ENCODE assay signal across 8 cellular contexts in genomic region chr13:41222259-41222852, GRCh38. TPM values are rescaled to one million over a fixed set of nuclear protein-coding genes. Genes with fewer than 3 reads are reported as not detected.
DNase-seq lines count a peak whose midpoint lies in the region; ATAC-seq lines count a peak whose summit lies in the region.

No MANE protein-coding gene starts in this region.

- H3K27me3 Mint-ChIP-seq in activated CD4-positive, alpha-beta T cell treated with anti-CD3 and anti-CD28 coated beads, Interleukin-2, amount 10 ng/mL, durations not matched to agents 24 days and 14 days = no peaks in the 10 kb centered on the region
- no peaks in the 10 kb centered on the region for H3K27me3 Mint-ChIP-seq in stimulated activated memory B cell treated with anti-CD40 and anti-IgM and Interleukin-4, amounts not matched to agents 10 μg/mL and 1 μg/mL and 100 μg/mL, for 72 hours

- peak; percentile 80 for ATAC-seq in HG02610 (IDR thresholded peaks at IDR 0.05; ENCODE audit: unreplicated experiment)
- peak; percentile 80 for ATAC-seq in stimulated activated memory B cell treated with anti-CD40 and anti-IgM and Interleukin-4, amounts not matched to agents 10 μg/mL and 1 μg/mL and 100 μg/mL, for 72 hours

- peak; percentile 34 to 36 for DNase-seq in NCI-H2081 (lab: John Stamatoyannopoulos, UW)
- no peak for DNase-seq in NCI-H2081 treated with DMSO at 0.1 percent for 48 hours (lab: John Stamatoyannopoulos, UW)
- DNase-seq in NCI-H2227 treated with DMSO at 0.1 percent for 48 hours (lab: John Stamatoyannopoulos, UW) = peak; percentile 20
- DNase-seq in activated CD4-positive, alpha-beta T cell treated with anti-CD3 and anti-CD28 coated beads, Interleukin-2, amount 10 ng/mL, durations not matched to agents 24 days and 14 days = peak; percentile 86
- peak; percentile 27 for DNase-seq in effector CD4-positive, alpha-beta T cell
- DNase-seq in lung microvascular endothelial cell (ENCODE audit: low read depth in 2 of 2) = peak; percentile 66 to 71

- H3K9me3 Mint-ChIP-seq in activated CD4-positive, alpha-beta T cell treated with anti-CD3 and anti-CD28 coated beads, Interleukin-2, amount 10 ng/mL, durations not matched to agents 24 days and 14 days = no peaks in the 10 kb centered on the region
- H3K9me3 Mint-ChIP-seq in stimulated activated memory B cell treated with anti-CD40 and anti-IgM and Interleukin-4, amounts not matched to agents 10 μg/mL and 1 μg/mL and 100 μg/mL, for 72 hours = no peaks in the 10 kb centered on the region

- no peaks in the 10 kb centered on the region for H3K4me1 Mint-ChIP-seq in activated CD4-positive, alpha-beta T cell treated with anti-CD3 and anti-CD28 coated beads, Interleukin-2, amount 10 ng/mL, durations not matched to agents 24 days and 14 days
- peaks cover 4% of the 10 kb centered on the region for H3K4me1 Mint-ChIP-seq in stimulated activated memory B cell treated with anti-CD40 and anti-IgM and Interleukin-4, amounts not matched to agents 10 μg/mL and 1 μg/mL and 100 μg/mL, for 72 hours

- no peak overlapping the region for H3K27ac Mint-ChIP-seq in activated CD4-positive, alpha-beta T cell treated with anti-CD3 and anti-CD28 coated beads, Interleukin-2, amount 10 ng/mL, durations not matched to agents 24 days and 14 days
- no peak overlapping the region for H3K27ac Mint-ChIP-seq in stimulated activated memory B cell treated with anti-CD40 and anti-IgM and Interleukin-4, amounts not matched to agents 10 μg/mL and 1 μg/mL and 100 μg/mL, for 72 hours

- no peak overlapping the region for H3K4me3 Mint-ChIP-seq in activated CD4-positive, alpha-beta T cell treated with anti-CD3 and anti-CD28 coated beads, Interleukin-2, amount 10 ng/mL, durations not matched to agents 24 days and 14 days
- H3K4me3 Mint-ChIP-seq in stimulated activated memory B cell treated with anti-CD40 and anti-IgM and Interleukin-4, amounts not matched to agents 10 μg/mL and 1 μg/mL and 100 μg/mL, for 72 hours = no peak overlapping the region

- H3K36me3 Mint-ChIP-seq in activated CD4-positive, alpha-beta T cell treated with anti-CD3 and anti-CD28 coated beads, Interleukin-2, amount 10 ng/mL, durations not matched to agents 24 days and 14 days (ENCODE audit: low read depth) = peaks cover 12% of the 10 kb centered on the region
- peaks cover 44% of the 10 kb centered on the region for H3K36me3 Mint-ChIP-seq in stimulated activated memory B cell treated with anti-CD40 and anti-IgM and Interleukin-4, amounts not matched to agents 10 μg/mL and 1 μg/mL and 100 μg/mL, for 72 hours

- intact Hi-C loops in activated CD4-positive, alpha-beta T cell treated with anti-CD3 and anti-CD28 coated beads, Interleukin-2, amount 10 ng/mL, durations not matched to agents 24 days and 14 days (cut with micrococcal nuclease) = loop anchor here (1.0 kb wide), 2 partner anchors 147 to 168 kb away; no protein-coding TSS in a partner anchor

RNA-seq across cellular contexts. Expression of gene KBTBD7, which starts 28.0 kb away (rescaled TPM):
- 5.6 and 6.2 TPM in 2 replicates for total RNA-seq in activated CD4-positive, alpha-beta T cell treated with anti-CD3 and anti-CD28 coated beads, Interleukin-2, amount 10 ng/mL, durations not matched to agents 24 days and 14 days
- 4.6 and 7.5 TPM in 2 replicates for total RNA-seq in lung microvascular endothelial cell

RNA-seq across cellular contexts. Expression of gene MTRF1, which starts 41.0 kb away (rescaled TPM):
- 20.1 and 20.6 TPM in 2 replicates for total RNA-seq in activated CD4-positive, alpha-beta T cell treated with anti-CD3 and anti-CD28 coated beads, Interleukin-2, amount 10 ng/mL, durations not matched to agents 24 days and 14 days
- 6.5 and 11.1 TPM in 2 replicates for total RNA-seq in lung microvascular endothelial cell
